In genomic region chr19:14006085-14006765, GRCh38 we compare ENCODE assay signal across 1 cellular context.
TF ChIP-seq lines count a peak whose summit lies in the region.

RFX1 (minus strand) TSS chr19:14006320; CDS start chr19:13993843, 12,477 bp downstream.

TF ChIP-seq in liver, 16 proteins besides CTCF, POLR2A, EP300 and RAD21 (continued from another document):
- TF ChIP-seq REST (IDR thresholded peaks at IDR 0.05) (no peak), SP1 (IDR thresholded peaks at IDR 0.05) (peak; percentile 99), RXRA (IDR thresholded peaks at IDR 0.05) (peak in 1 of 2 donors; percentile 7), HNF4A (conservative IDR thresholded peaks at IDR 0.05) (no peak), GABPA (IDR thresholded peaks at IDR 0.05 in 1 of 2, conservative IDR thresholded peaks at IDR 0.05 in 1 of 2) (peak; percentile 59 to 83), JUND (IDR thresholded peaks at IDR 0.05) (no peak)
